8 cellular contexts compared by ENCODE assay signal in the genomic region with DNA sequence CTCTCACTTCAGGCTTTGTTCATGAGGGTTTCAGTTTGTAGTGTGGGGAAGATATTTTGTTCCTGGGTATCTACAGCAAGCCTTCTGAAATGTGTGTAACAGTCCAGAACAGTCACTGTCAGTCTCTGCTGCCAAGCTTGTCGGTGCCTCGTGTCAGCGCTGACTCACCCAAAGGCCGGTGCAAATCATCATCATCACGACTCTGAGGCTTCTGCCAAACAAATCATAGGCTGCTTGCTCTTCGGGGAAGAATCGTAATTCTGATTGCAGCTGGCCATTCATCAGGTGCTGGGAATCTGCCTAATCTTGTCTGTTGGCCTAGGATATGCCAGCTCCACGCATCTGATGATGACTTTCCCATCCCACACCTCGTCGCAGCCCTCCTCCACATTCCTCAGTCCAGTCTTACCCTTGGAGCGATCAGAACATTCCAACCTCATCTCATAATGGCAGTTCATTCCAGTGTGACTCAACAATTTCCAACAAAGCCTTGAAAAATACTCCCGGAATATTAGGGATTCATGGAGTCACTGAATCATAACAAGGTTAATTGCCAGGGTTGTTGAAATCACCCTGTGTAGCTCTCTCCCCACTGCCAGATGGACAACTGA. TPM values are rescaled to one million over a fixed set of nuclear protein-coding genes. Genes with fewer than 3 reads are reported as not detected.
A peak's percentile ranks its signal among the peaks of the same experiment; 100 is the strongest.
DNase-seq lines count a peak whose midpoint lies in the region; ATAC-seq and TF ChIP-seq lines count a peak whose summit lies in the region.

No MANE protein-coding gene starts in this region.

- peak; percentile 75 for DNase-seq in AG09319 (ENCODE audit: extremely low read depth, low read depth)
- DNase-seq in NCI-H1694 (lab: John Stamatoyannopoulos, UW): peak; percentile 42
- DNase-seq in dermis microvascular lymphatic vessel endothelial cell (ENCODE audit: low read depth in 2 of 2): peak; percentile 68 to 93
- peak; percentile 18 for DNase-seq in mucosa of gallbladder (ENCODE audit: low spot score)
- DNase-seq in NCI-H2107 (lab: John Stamatoyannopoulos, UW): no peak
- DNase-seq in NK-92 (lab: John Stamatoyannopoulos, UW; ENCODE audit: unreplicated experiment): no peak

- TF ChIP-seq CTCF in AG09319 (IDR thresholded peaks at IDR 0.05; ENCODE audit: low read depth, low read length): no peak

- ATAC-seq in GM19035 (IDR thresholded peaks at IDR 0.05; ENCODE audit: unreplicated experiment) (no peak), HG03432 (IDR thresholded peaks at IDR 0.05; ENCODE audit: unreplicated experiment) (no peak)

RNA-seq across cellular contexts. Expression of a gene that starts 40.9 kb away (rescaled TPM):
- 0.13 and 0.25 TPM in 2 replicates for total RNA-seq in dermis microvascular lymphatic vessel endothelial cell
- total RNA-seq in mucosa of gallbladder: 1.0 TPM

Comparison
In these comparisons a context has a peak if more than half of its experiments do, and no peak if none do; other contexts are left out.
1. DNase-seq: peak in AG09319 (single experiment), NCI-H1694 (single experiment), dermis microvascular lymphatic vessel endothelial cell (2 of 2) and mucosa of gallbladder (single experiment); none in NCI-H2107 (single experiment) and NK-92 (single experiment).